In the genomic region with DNA sequence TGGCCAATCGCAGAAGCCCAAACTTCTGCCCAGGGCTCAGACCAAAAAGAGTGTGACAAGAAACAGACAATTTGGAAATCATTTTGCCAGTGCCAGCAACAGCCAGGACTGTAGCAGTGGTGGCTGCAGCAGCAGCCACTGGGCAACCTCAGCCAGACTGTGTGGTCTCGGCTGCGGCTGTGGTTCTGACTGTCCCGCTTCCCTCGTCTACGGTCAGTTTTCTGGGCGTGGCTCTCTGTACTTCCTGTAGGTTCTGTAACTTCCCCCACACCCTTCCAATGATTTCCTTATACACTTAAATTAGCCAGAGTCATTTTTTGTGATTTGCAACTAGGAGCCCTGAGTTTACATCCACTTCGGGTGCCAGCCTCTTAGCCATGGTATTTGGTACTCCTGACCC, we compare ENCODE assay signal across 14 cellular contexts. TPM values are rescaled to one million over a fixed set of nuclear protein-coding genes. Genes with fewer than 3 reads are reported as not detected.
A peak's percentile ranks its signal among the peaks of the same experiment; 100 is the strongest.
DNase-seq lines count a peak whose midpoint lies in the region; ATAC-seq, FAIRE-seq and TF ChIP-seq lines count a peak whose summit lies in the region.
"Had no signal": no experiment of that assay in that cellular context is flagged by ENCODE, and none has a peak within 500 bp of the region (broad histone marks: within the 10 kb centered on the region; RNA-seq: fewer than 3 reads in every experiment).

No MANE protein-coding gene starts in this region.

- no peaks in the 10 kb centered on the region for H3K36me3 Mint-ChIP-seq in activated naive CD8-positive, alpha-beta T cell treated with anti-CD3 and anti-CD28 coated beads, Interleukin-2, amount 10 ng/mL, durations not matched to agents 7 days and 5 days
- no peaks in the 10 kb centered on the region for H3K36me3 Mint-ChIP-seq in activated naive CD8-positive, alpha-beta T cell treated with anti-CD3 and anti-CD28 coated beads for 36 hours

- H3K79me2 ChIP-seq in GM12878 (ENCODE audit: control insufficient read depth, insufficient read depth, low read length): peaks cover 41% of the 10 kb centered on the region

- H3K4me3 ChIP-seq in GM12878 (no peak overlapping the region), lower lobe of right lung (no peak overlapping the region)
- H3K4me3 ChIP-seq: GM23248 had no signal

- no peak for DNase-seq in activated naive CD8-positive, alpha-beta T cell treated with anti-CD3 and anti-CD28 coated beads, Interleukin-2, amount 10 ng/mL, durations not matched to agents 7 days and 5 days
- no peak for DNase-seq in activated naive CD8-positive, alpha-beta T cell treated with anti-CD3 and anti-CD28 coated beads for 36 hours
- DNase-seq in GM12878 (ENCODE audit: low read depth, low spot score): no peak
- DNase-seq in lower lobe of right lung: peak; percentile 78
- DNase-seq in HPDE6-E6E7 (ENCODE audit: extremely low spot score): no peak
- DNase-seq in foreskin keratinocyte: no peak
- DNase-seq: activated T-cell treated with anti-CD3 and anti-CD28 coated beads, Interleukin-2, amount 50 U/mL, for 1 hour; GM23248; kidney; NCI-H774 had no signal

- 14% methylated on average over 8 of the region's 8 CpGs for WGBS in GM12878 (ENCODE audit: insufficient coverage, insufficient replicate concordance, low lambda C conversion rate, missing lambda C conversion rate)

- CTCF ChIA-PET in GM12878 (lab: Yijun Ruan, JAX): no interaction called here

- no peak for TF ChIP-seq RAD21 in GM12878 (IDR thresholded peaks at IDR 0.05; ENCODE audit: insufficient read depth, low read depth, low read length)

- H3K27me3 ChIP-seq in GM12878 (replicated peaks in 1 of 2; ENCODE audit: control insufficient read depth in 2 of 2, insufficient read depth in 2 of 2, low read length in 1 of 2) (no peaks in the 10 kb centered on the region), lower lobe of right lung (ENCODE audit: low read depth) (no peaks in the 10 kb centered on the region), foreskin keratinocyte (no peaks in the 10 kb centered on the region)

- H3K9ac ChIP-seq in GM12878 (ENCODE audit: control insufficient read depth, insufficient read depth, low read length): no peak overlapping the region
- H3K9ac ChIP-seq: GM23248 had no signal

- peak overlapping the region; percentile 2 for H3K4me3 Mint-ChIP-seq in activated naive CD8-positive, alpha-beta T cell treated with anti-CD3 and anti-CD28 coated beads, Interleukin-2, amount 10 ng/mL, durations not matched to agents 7 days and 5 days
- H3K4me3 Mint-ChIP-seq in activated naive CD8-positive, alpha-beta T cell treated with anti-CD3 and anti-CD28 coated beads for 36 hours: no peak overlapping the region
- H3K4me3 Mint-ChIP-seq: brain; T-helper 2 cell treated with Interferon-gamma antibody and Interleukin-4, amounts not matched to agents 5 μg/mL and 100 μg/mL, for 36 hours had no signal

- no peak for TF ChIP-seq CTCF in GM12878 (IDR thresholded peaks at IDR 0.05 in 2 of 3, conservative IDR thresholded peaks at IDR 0.05 in 1 of 3; ENCODE audit: control insufficient read depth in 2 of 3, extremely low read depth in 1 of 3, insufficient read depth in 1 of 3, low read depth in 3 of 3, low read length in 3 of 3)
- TF ChIP-seq CTCF in lower lobe of right lung (IDR thresholded peaks at IDR 0.05): no peak
- TF ChIP-seq CTCF in foreskin keratinocyte (conservative IDR thresholded peaks at IDR 0.05): no peak

- no peak overlapping the region for H2AFZ ChIP-seq in GM12878 (ENCODE audit: control insufficient read depth, low read depth, low read length)
- H2AFZ ChIP-seq: GM23248 had no signal

- H3K36me3 ChIP-seq in GM12878 (ENCODE audit: control insufficient read depth in 2 of 2, insufficient read depth in 2 of 2, low read length in 1 of 2) (no peaks in the 10 kb centered on the region; a peak in 1 of 4 replicates), lower lobe of right lung (no peaks in the 10 kb centered on the region)

- no peaks in the 10 kb centered on the region for H4K20me1 ChIP-seq in GM12878 (ENCODE audit: control insufficient read depth, insufficient read depth)

- H3K27me3 Mint-ChIP-seq in activated naive CD8-positive, alpha-beta T cell treated with anti-CD3 and anti-CD28 coated beads, Interleukin-2, amount 10 ng/mL, durations not matched to agents 7 days and 5 days: peaks cover 21% of the 10 kb centered on the region
- peaks cover 19% of the 10 kb centered on the region for H3K27me3 Mint-ChIP-seq in activated naive CD8-positive, alpha-beta T cell treated with anti-CD3 and anti-CD28 coated beads for 36 hours

- H3K9me3 ChIP-seq in GM12878 (replicated peaks; ENCODE audit: control insufficient read depth, insufficient read depth, low read length) (no peaks in the 10 kb centered on the region), lower lobe of right lung (no peaks in the 10 kb centered on the region)

- RAD21 ChIA-PET in GM12878 (lab: Charles Lee; ENCODE audit: unreplicated experiment): no interaction called here

- H3K27ac ChIP-seq in GM12878 (ENCODE audit: control insufficient read depth, insufficient read depth) (peak overlapping the region; percentile 31; the same call in 1 of the 2 replicates), lower lobe of right lung (peak overlapping the region; percentile 53), foreskin keratinocyte (no peak overlapping the region)
- H3K27ac ChIP-seq: GM23248 had no signal

- no TSS peak for BruUV-seq in GM12878 (replicated peaks; lab: Mats Ljungman, UMichigan)

- POLR2A ChIA-PET in activated naive CD8-positive, alpha-beta T cell treated with anti-CD3 and anti-CD28 coated beads, Interleukin-2, amount 10 ng/mL, durations not matched to agents 7 days and 5 days (lab: Charles Lee): no interaction called here
- POLR2A ChIA-PET in GM12878 (lab: Charles Lee): interaction anchor here (0.6 kb wide), 1 partner anchor 23 kb away, joined by 5 read pairs; no protein-coding TSS in a partner anchor

- no peak for FAIRE-seq in GM12878 (lab: Jason Lieb, UNC)
- FAIRE-seq: kidney had no signal

- no peak for TF ChIP-seq EP300 in GM12878 (IDR thresholded peaks at IDR 0.05; ENCODE audit: borderline replicate concordance in 1 of 2, control insufficient read depth in 1 of 2, low read depth in 2 of 2, low read length in 2 of 2)

- no peaks in the 10 kb centered on the region for H3K9me3 Mint-ChIP-seq in activated naive CD8-positive, alpha-beta T cell treated with anti-CD3 and anti-CD28 coated beads, Interleukin-2, amount 10 ng/mL, durations not matched to agents 7 days and 5 days
- no peaks in the 10 kb centered on the region for H3K9me3 Mint-ChIP-seq in activated naive CD8-positive, alpha-beta T cell treated with anti-CD3 and anti-CD28 coated beads for 36 hours
- H3K9me3 Mint-ChIP-seq: brain; T-helper 2 cell treated with Interferon-gamma antibody and Interleukin-4, amounts not matched to agents 5 μg/mL and 100 μg/mL, for 36 hours had no signal

- in situ Hi-C loops in GM12878 (cut with MboI): no loop called here

- peaks cover 29% of the 10 kb centered on the region for H3K4me1 Mint-ChIP-seq in activated naive CD8-positive, alpha-beta T cell treated with anti-CD3 and anti-CD28 coated beads, Interleukin-2, amount 10 ng/mL, durations not matched to agents 7 days and 5 days
- H3K4me1 Mint-ChIP-seq in activated naive CD8-positive, alpha-beta T cell treated with anti-CD3 and anti-CD28 coated beads for 36 hours: peaks cover 18% of the 10 kb centered on the region

- no peak for TF ChIP-seq POLR2A in GM12878 (IDR thresholded peaks at IDR 0.05; ENCODE audit: low read depth, low read length)

- no peak overlapping the region for H3K4me2 ChIP-seq in GM12878 (ENCODE audit: control insufficient read depth, insufficient read depth)

- H3K27ac Mint-ChIP-seq in activated naive CD8-positive, alpha-beta T cell treated with anti-CD3 and anti-CD28 coated beads, Interleukin-2, amount 10 ng/mL, durations not matched to agents 7 days and 5 days: no peak overlapping the region
- H3K27ac Mint-ChIP-seq in activated naive CD8-positive, alpha-beta T cell treated with anti-CD3 and anti-CD28 coated beads for 36 hours: no peak overlapping the region
- H3K27ac Mint-ChIP-seq: T-helper 2 cell treated with Interferon-gamma antibody and Interleukin-4, amounts not matched to agents 5 μg/mL and 100 μg/mL, for 36 hours had no signal

- intact Hi-C loops in GM12878 (cut with micrococcal nuclease; ENCODE audit: unreplicated experiment) (no loop called here), lower lobe of right lung (cut with DNase I) (no loop called here)

- SMC1A ChIA-PET in GM12878 (lab: Charles Lee; ENCODE audit: uncharacterized antibody, unreplicated experiment): interaction anchor here (0.6 to 1.6 kb wide), 2 partner anchors 24 to 89 kb away, joined by 3 to 4 read pairs; no protein-coding TSS in a partner anchor

- H3K4me1 ChIP-seq in GM12878 (ENCODE audit: control insufficient read depth, insufficient read depth, low read length) (peaks cover 22% of the 10 kb centered on the region), lower lobe of right lung (peaks cover 51% of the 10 kb centered on the region), foreskin keratinocyte (peaks cover 10% of the 10 kb centered on the region)

- no peak for ATAC-seq in activated naive CD8-positive, alpha-beta T cell treated with anti-CD3 and anti-CD28 coated beads, Interleukin-2, amount 10 ng/mL, durations not matched to agents 7 days and 5 days (ENCODE audit: low read depth)
- ATAC-seq in GM12878: peak; percentile 51
- ATAC-seq in lower lobe of right lung: peak; percentile 73 to 80
- ATAC-seq in GM19395 (IDR thresholded peaks at IDR 0.05; ENCODE audit: unreplicated experiment): no peak
- ATAC-seq in HG03039 (IDR thresholded peaks at IDR 0.05; ENCODE audit: unreplicated experiment): no peak
- ATAC-seq in foreskin keratinocyte: no peak

RNA-seq across cellular contexts. Expression of gene CYTH3, which starts 39.9 kb away (rescaled TPM):
- total RNA-seq in activated naive CD8-positive, alpha-beta T cell treated with anti-CD3 and anti-CD28 coated beads, Interleukin-2, amount 10 ng/mL, durations not matched to agents 7 days and 5 days: 10 to 100 TPM in 1 of 2 experiments, 1 to 10 TPM in 1; 9.8 to 12.5 TPM
- total RNA-seq in activated naive CD8-positive, alpha-beta T cell treated with anti-CD3 and anti-CD28 coated beads for 36 hours: 1 to 10 TPM; 1.7 to 2.0 TPM
- total RNA-seq in GM12878 (2013; cell fraction: nucleolus; rRNA removed): 68.4 and 72.9 TPM in 2 replicates
- total RNA-seq in GM12878 (2014; rRNA removed): 16.7 and 19.8 TPM in 2 replicates
- total RNA-seq in GM12878 (2014; rRNA removed; fragmentation: Illumina TruSeq; extraction: Trizol): 12.9 and 13.1 TPM in 2 replicates
- total RNA-seq in GM12878 (2021): 20.8 and 23.9 TPM in 2 replicates
- polyA plus RNA-seq in GM12878 (2011; ENCODE audit: low read depth): 7.7 TPM
- 16.1 and 28.2 TPM in 2 replicates for polyA plus RNA-seq in GM12878 (2011; rRNA removed)
- polyA plus RNA-seq in GM12878 (2011; cell fraction: cytosol; rRNA removed): 21.5 and 26.0 TPM in 2 replicates
- 69.2 and 77.0 TPM in 2 replicates for polyA plus RNA-seq in GM12878 (2011; cell fraction: nucleus; rRNA removed)
- 14.2 and 17.9 TPM in 2 replicates for polyA plus RNA-seq in GM12878 (2012)
- 12.2 and 16.6 TPM in 2 replicates for polyA plus RNA-seq in GM12878 (2014; fragmentation: Illumina TruSeq; extraction: Trizol)
- polyA plus RNA-seq in GM12878 (2014; fragmentation: Nextera tagmentation; extraction: Ambion mirVana): 1 to 10 TPM in 1 of 2 experiments, under 1 TPM in 1; 0.45 to 1.4 TPM
- polyA plus RNA-seq in GM12878 (2014; rRNA removed): 27.4 and 32.3 TPM in 2 replicates
- 10 to 100 TPM; 13.8 to 14.8 TPM for polyA plus RNA-seq in GM12878 (2016; fragmentation: Nextera tagmentation; extraction: Ambion mirVana)
- polyA minus RNA-seq in GM12878 (2011; rRNA and poly(A)+ RNA removed): 12.1 and 17.7 TPM in 2 replicates
- 6.7 TPM in 2 replicates for polyA minus RNA-seq in GM12878 (2011; cell fraction: cytosol; rRNA and poly(A)+ RNA removed)
- polyA minus RNA-seq in GM12878 (2011; cell fraction: nucleus; rRNA and poly(A)+ RNA removed): 18.3 and 25.9 TPM in 2 replicates
- 26.1 TPM for total RNA-seq in lower lobe of right lung
- total RNA-seq in foreskin keratinocyte: 35.7 and 38.0 TPM in 2 replicates
- polyA plus RNA-seq in foreskin keratinocyte: 16.2 and 19.7 TPM in 2 replicates

Comparison
In these comparisons a context has a peak if more than half of its experiments do, and no peak if none do; other contexts are left out.
1. ATAC-seq: peak in GM12878 (single experiment) and lower lobe of right lung (2 of 2); none in activated naive CD8-positive, alpha-beta T cell treated with anti-CD3 and anti-CD28 coated beads, Interleukin-2, amount 10 ng/mL, durations not matched to agents 7 days and 5 days (single experiment), GM19395 (single experiment), HG03039 (single experiment) and foreskin keratinocyte (single experiment).